In the genomic region with DNA sequence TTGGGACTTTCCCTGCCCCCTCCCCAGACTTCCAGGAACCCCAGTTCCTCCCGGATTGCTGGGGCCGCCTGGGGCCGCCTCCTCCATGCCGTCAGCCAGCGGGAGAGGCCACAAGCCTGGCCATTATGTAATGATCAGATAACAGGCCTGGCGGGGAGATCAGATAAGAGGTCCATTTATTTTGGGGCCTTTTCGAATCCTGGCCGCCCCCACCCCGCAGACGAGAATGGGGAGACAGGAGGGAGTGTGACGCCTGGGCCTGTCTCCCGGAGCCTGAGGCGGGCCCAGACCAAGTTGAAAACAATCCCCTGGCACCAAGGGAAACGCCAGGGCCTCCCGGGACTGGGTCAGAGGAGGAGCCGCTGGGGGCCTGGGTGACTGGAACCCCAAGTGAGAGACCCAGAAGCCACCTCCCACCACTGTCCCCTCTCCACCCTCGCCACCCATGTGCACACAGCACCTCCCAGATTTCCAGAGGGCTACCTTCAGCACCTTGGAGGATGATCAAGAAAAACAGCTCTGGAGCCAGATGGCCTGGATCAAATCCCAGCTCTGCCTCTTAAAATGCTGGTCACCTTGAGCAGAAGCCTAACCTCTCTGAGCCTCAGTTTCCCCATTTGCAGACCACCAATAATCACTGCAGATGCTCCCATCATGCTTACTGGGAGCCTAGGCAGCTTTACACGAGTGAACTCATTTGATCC, we compare ENCODE assay signal across 1 cellular context.
TF ChIP-seq lines count a peak whose summit lies in the region.

No MANE protein-coding gene starts in this region.

TF ChIP-seq in H1, 55 proteins besides CTCF, POLR2A, EP300 and RAD21:
- TF ChIP-seq SIX5 (IDR thresholded peaks at IDR 0.05; ENCODE audit: low read depth, low read length), result no peak
- TF ChIP-seq, protein P1, sequence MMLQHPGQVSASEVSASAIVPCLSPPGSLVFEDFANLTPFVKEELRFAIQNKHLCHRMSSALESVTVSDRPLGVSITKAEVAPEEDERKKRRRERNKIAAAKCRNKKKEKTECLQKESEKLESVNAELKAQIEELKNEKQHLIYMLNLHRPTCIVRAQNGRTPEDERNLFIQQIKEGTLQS (IDR thresholded peaks at IDR 0.05; ENCODE audit: insufficient read depth, low read depth, low read length), result no peak
- no peak for TF ChIP-seq JUN (IDR thresholded peaks at IDR 0.05; ENCODE audit: low read depth, low read length)
- TF ChIP-seq YY1 (IDR thresholded peaks at IDR 0.05; ENCODE audit: low read depth, low read length), result no peak
- TF ChIP-seq, protein P2, sequence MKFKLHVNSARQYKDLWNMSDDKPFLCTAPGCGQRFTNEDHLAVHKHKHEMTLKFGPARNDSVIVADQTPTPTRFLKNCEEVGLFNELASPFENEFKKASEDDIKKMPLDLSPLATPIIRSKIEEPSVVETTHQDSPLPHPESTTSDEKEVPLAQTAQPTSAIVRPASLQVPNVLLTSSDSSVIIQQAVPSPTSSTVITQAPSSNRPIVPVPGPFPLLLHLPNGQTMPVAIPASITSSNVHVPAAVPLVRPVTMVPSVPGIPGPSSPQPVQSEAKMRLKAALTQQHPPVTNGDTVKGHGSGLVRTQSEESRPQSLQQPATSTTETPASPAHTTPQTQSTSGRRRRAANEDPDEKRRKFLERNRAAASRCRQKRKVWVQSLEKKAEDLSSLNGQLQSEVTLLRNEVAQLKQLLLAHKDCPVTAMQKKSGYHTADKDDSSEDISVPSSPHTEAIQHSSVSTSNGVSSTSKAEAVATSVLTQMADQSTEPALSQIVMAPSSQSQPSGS (IDR thresholded peaks at IDR 0.05; ENCODE audit: low read length), result no peak
- no peak for TF ChIP-seq KDM1A (IDR thresholded peaks at IDR 0.05; ENCODE audit: borderline replicate concordance, low read length)
- no peak for TF ChIP-seq CTBP2 (IDR thresholded peaks at IDR 0.05; ENCODE audit: borderline replicate concordance, insufficient read depth, insufficient read length, low read length)
- no peak for TF ChIP-seq RFX5 (IDR thresholded peaks at IDR 0.05; ENCODE audit: borderline replicate concordance, low read depth, low read length)
- no peak for TF ChIP-seq ZNF274 (IDR thresholded peaks at IDR 0.05; ENCODE audit: borderline replicate concordance, extremely low read depth, low read length)
- no peak for TF ChIP-seq SUZ12 (IDR thresholded peaks at IDR 0.05; ENCODE audit: low read length)
- no peak for TF ChIP-seq SAP30 (IDR thresholded peaks at IDR 0.05; ENCODE audit: insufficient read depth, insufficient replicate concordance, low read length)
- no peak for TF ChIP-seq EZH2 (IDR thresholded peaks at IDR 0.05; ENCODE audit: low read depth, low read length, severe bottlenecking)
- no peak for TF ChIP-seq POLR2AphosphoS5 (IDR thresholded peaks at IDR 0.05; ENCODE audit: low read depth, low read length)
- TF ChIP-seq TBP (IDR thresholded peaks at IDR 0.05; ENCODE audit: low read depth, low read length), result no peak
- no peak for TF ChIP-seq HDAC2 (IDR thresholded peaks at IDR 0.05; ENCODE audit: borderline replicate concordance in 1 of 2, low read depth in 2 of 2, low read length in 2 of 2)
- no peak for TF ChIP-seq CBX5 (IDR thresholded peaks at IDR 0.05; ENCODE audit: low read depth, low read length)
